ENCODE assay signal across 21 cellular contexts in genomic region chr15:22850055-22850454, GRCh38. TPM values are rescaled to one million over a fixed set of nuclear protein-coding genes. Genes with fewer than 3 reads are reported as not detected.
DNase-seq lines count a peak whose midpoint lies in the region; ATAC-seq and TF ChIP-seq lines count a peak whose summit lies in the region.
"Had no signal": no experiment of that assay in that cellular context is flagged by ENCODE, and none has a peak within 500 bp of the region (broad histone marks: within the 10 kb centered on the region; RNA-seq: fewer than 3 reads in every experiment).

No MANE protein-coding gene starts in this region.

- no peak for DNase-seq in activated T-cell treated with anti-CD3 and anti-CD28 coated beads, Interleukin-2, amount 50 U/mL, for 24 hours
- no peak for DNase-seq in activated T-cell treated with anti-CD3 and anti-CD28 coated beads, Interleukin-2, amount 50 U/mL, for 1 hour
- peak; percentile 37 for DNase-seq in fibroblast of pulmonary artery (ENCODE audit: low read depth)
- DNase-seq in GM13977 (ENCODE audit: low spot score): no peak
- DNase-seq in cerebellar cortex (ENCODE audit: low spot score): no peak
- DNase-seq in NCI-H2081 (lab: John Stamatoyannopoulos, UW): no peak
- DNase-seq: anterior cingulate cortex; DMS 273 treated with DMSO at 0.1 percent for 48 hours; GF-D8; H7; heart right ventricle; kidney; NCI-H2107; NCI-H526; SIG-M5; stimulated activated CD4-positive, alpha-beta T cell treated with anti-CD3 and anti-CD28 coated beads, Interleukin-2, amount 100 ng/mL, for 48 hours; T-helper 1 cell had no signal

- peak overlapping the region; percentile 82 for H3K27ac Mint-ChIP-seq in activated T-cell treated with anti-CD3 and anti-CD28 coated beads, Interleukin-2, amount 50 U/mL, for 24 hours
- peak overlapping the region; percentile 56 for H3K27ac Mint-ChIP-seq in activated T-helper 17 cell treated with anti-CD3 and anti-CD28 coated beads, Interleukin-2, amount 50 U/mL, for 72 hours
- peak overlapping the region; percentile 37 for H3K27ac Mint-ChIP-seq in stimulated activated memory B cell treated with anti-CD40 and anti-IgM and Interleukin-4, amounts not matched to agents 10 μg/mL and 1 μg/mL and 100 μg/mL, for 72 hours

- no peak overlapping the region for H3K4me3 Mint-ChIP-seq in activated T-cell treated with anti-CD3 and anti-CD28 coated beads, Interleukin-2, amount 50 U/mL, for 24 hours
- H3K4me3 Mint-ChIP-seq in activated T-helper 17 cell treated with anti-CD3 and anti-CD28 coated beads, Interleukin-2, amount 50 U/mL, for 72 hours: no peak overlapping the region
- no peak overlapping the region for H3K4me3 Mint-ChIP-seq in stimulated activated memory B cell treated with anti-CD40 and anti-IgM and Interleukin-4, amounts not matched to agents 10 μg/mL and 1 μg/mL and 100 μg/mL, for 72 hours
- H3K4me3 Mint-ChIP-seq: CD14-positive monocyte had no signal

- in situ Hi-C loops in GM13977 (cut with MboI; ENCODE audit: low pct_unique_long_range_greater_than_20kb, low sequenced_read_pairs, unreplicated experiment): no loop called here

- H3K9me3 Mint-ChIP-seq in activated T-cell treated with anti-CD3 and anti-CD28 coated beads, Interleukin-2, amount 50 U/mL, for 24 hours: no peaks in the 10 kb centered on the region
- H3K9me3 Mint-ChIP-seq in activated T-helper 17 cell treated with anti-CD3 and anti-CD28 coated beads, Interleukin-2, amount 50 U/mL, for 72 hours: no peaks in the 10 kb centered on the region
- H3K9me3 Mint-ChIP-seq in stimulated activated memory B cell treated with anti-CD40 and anti-IgM and Interleukin-4, amounts not matched to agents 10 μg/mL and 1 μg/mL and 100 μg/mL, for 72 hours: no peaks in the 10 kb centered on the region

- TF ChIP-seq CTCF in fibroblast of pulmonary artery (IDR thresholded peaks at IDR 0.05; ENCODE audit: low read length, missing control alignments) (no peak), GM13977 (IDR thresholded peaks at IDR 0.05; ENCODE audit: extremely low read depth, insufficient read depth, missing control alignments) (no peak)

- H3K4me1 Mint-ChIP-seq in activated T-cell treated with anti-CD3 and anti-CD28 coated beads, Interleukin-2, amount 50 U/mL, for 24 hours (ENCODE audit: low read depth): peaks cover 47% of the 10 kb centered on the region
- H3K4me1 Mint-ChIP-seq in activated T-helper 17 cell treated with anti-CD3 and anti-CD28 coated beads, Interleukin-2, amount 50 U/mL, for 72 hours: peaks cover 15% of the 10 kb centered on the region
- peaks cover 26% of the 10 kb centered on the region for H3K4me1 Mint-ChIP-seq in stimulated activated memory B cell treated with anti-CD40 and anti-IgM and Interleukin-4, amounts not matched to agents 10 μg/mL and 1 μg/mL and 100 μg/mL, for 72 hours
- H3K4me1 Mint-ChIP-seq: CD14-positive monocyte had no signal

- ATAC-seq in activated T-helper 17 cell treated with anti-CD3 and anti-CD28 coated beads, Interleukin-2, amount 50 U/mL, for 72 hours (replicated peaks): peak; percentile 88
- ATAC-seq in stimulated activated memory B cell treated with anti-CD40 and anti-IgM and Interleukin-4, amounts not matched to agents 10 μg/mL and 1 μg/mL and 100 μg/mL, for 72 hours: no peak
- ATAC-seq: A549 had no signal

- no peaks in the 10 kb centered on the region for H3K27me3 Mint-ChIP-seq in activated T-cell treated with anti-CD3 and anti-CD28 coated beads, Interleukin-2, amount 50 U/mL, for 24 hours
- no peaks in the 10 kb centered on the region for H3K27me3 Mint-ChIP-seq in activated T-helper 17 cell treated with anti-CD3 and anti-CD28 coated beads, Interleukin-2, amount 50 U/mL, for 72 hours
- H3K27me3 Mint-ChIP-seq in stimulated activated memory B cell treated with anti-CD40 and anti-IgM and Interleukin-4, amounts not matched to agents 10 μg/mL and 1 μg/mL and 100 μg/mL, for 72 hours: no peaks in the 10 kb centered on the region

- peaks cover 88% of the 10 kb centered on the region for H3K36me3 Mint-ChIP-seq in activated T-cell treated with anti-CD3 and anti-CD28 coated beads, Interleukin-2, amount 50 U/mL, for 24 hours (ENCODE audit: low read depth)
- H3K36me3 Mint-ChIP-seq in activated T-helper 17 cell treated with anti-CD3 and anti-CD28 coated beads, Interleukin-2, amount 50 U/mL, for 72 hours (ENCODE audit: low read depth): peaks cover 93% of the 10 kb centered on the region
- peaks cover 40% of the 10 kb centered on the region for H3K36me3 Mint-ChIP-seq in stimulated activated memory B cell treated with anti-CD40 and anti-IgM and Interleukin-4, amounts not matched to agents 10 μg/mL and 1 μg/mL and 100 μg/mL, for 72 hours

- H3K4me3 ChIP-seq in fibroblast of pulmonary artery (replicated peaks; ENCODE audit: low read depth, low read length): no peak overlapping the region
- H3K4me3 ChIP-seq: A549, heart right ventricle had no signal

RNA-seq across cellular contexts. Expression of gene NIPA2, which starts 11.6 kb away (rescaled TPM):
- 10 to 100 TPM; 39.9 to 90.7 TPM for total RNA-seq in activated T-helper 17 cell treated with anti-CD3 and anti-CD28 coated beads, Interleukin-2, amount 50 U/mL, for 72 hours
